In the genomic region with DNA sequence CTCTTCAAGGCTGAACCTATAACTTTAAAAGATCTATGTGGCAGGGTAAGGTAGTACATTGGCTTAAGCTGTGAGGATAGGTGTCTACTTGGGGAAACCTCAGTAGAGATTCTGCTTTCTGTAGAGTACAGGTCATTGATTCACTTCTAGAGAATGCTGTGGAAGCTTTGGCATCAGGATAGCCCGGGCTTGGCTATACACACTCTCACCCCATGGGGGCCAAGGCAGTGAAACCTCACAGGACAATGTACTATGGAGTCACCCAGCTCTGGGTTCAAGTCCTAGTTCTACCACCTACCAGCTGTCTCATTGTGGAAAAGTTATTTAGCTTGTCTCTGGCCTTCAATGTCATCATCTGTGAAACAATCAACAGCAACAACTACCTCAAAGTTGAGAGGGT, we compare ENCODE assay signal across 1 cellular context.
TF ChIP-seq lines count a peak whose summit lies in the region.

No MANE protein-coding gene starts in this region.

TF ChIP-seq in A549, 52 proteins besides CTCF, POLR2A, EP300 and RAD21:
- TF ChIP-seq JUNB (IDR thresholded peaks at IDR 0.05) = no peak
- no peak for TF ChIP-seq RNF2 (IDR thresholded peaks at IDR 0.05; ENCODE audit: borderline replicate concordance, low read depth)
- no peak for TF ChIP-seq RARB (CRISPR knock-in tag; IDR thresholded peaks at IDR 0.05)
- no peak for TF ChIP-seq TFCP2L1 (CRISPR knock-in tag; IDR thresholded peaks at IDR 0.05)
- TF ChIP-seq ESRRA (IDR thresholded peaks at IDR 0.05; ENCODE audit: borderline replicate concordance, low read length) = no peak
- TF ChIP-seq GATA3 (IDR thresholded peaks at IDR 0.05; ENCODE audit: borderline replicate concordance) = no peak
- TF ChIP-seq MAZ (IDR thresholded peaks at IDR 0.05; ENCODE audit: borderline replicate concordance, low read depth, low read length) = no peak
- TF ChIP-seq BCL3 (IDR thresholded peaks at IDR 0.05) = no peak
- TF ChIP-seq BHLHE40 (IDR thresholded peaks at IDR 0.05; ENCODE audit: low read depth, low read length) = no peak
- no peak for TF ChIP-seq RFX5 (IDR thresholded peaks at IDR 0.05)
